In genomic region chr13:26112843-26113242, GRCh38 we compare ENCODE assay signal across 13 cellular contexts.
DNase-seq lines count a peak whose midpoint lies in the region; ATAC-seq and TF ChIP-seq lines count a peak whose summit lies in the region.
"Had no signal": no experiment of that assay in that cellular context is flagged by ENCODE, and none has a peak within 500 bp of the region (broad histone marks: within the 10 kb centered on the region; RNA-seq: fewer than 3 reads in every experiment).

No MANE protein-coding gene starts in this region.

- intact Hi-C loops in IMR-90 (cut with micrococcal nuclease) = no loop called here

- H3K36me3 Mint-ChIP-seq in WTC11 = no peaks in the 10 kb centered on the region

- no peak for TF ChIP-seq RAD21 in IMR-90 (IDR thresholded peaks at IDR 0.05; ENCODE audit: low read length)

- H2AK5ac ChIP-seq in IMR-90 (ENCODE audit: low read depth, low read length) = no peak overlapping the region

- no peak overlapping the region for H4K91ac ChIP-seq in IMR-90 (ENCODE audit: insufficient read depth, low read depth, low read length)

- no peak overlapping the region for H3K27ac ChIP-seq in IMR-90 (ENCODE audit: insufficient read depth, low read length)

- no peaks in the 10 kb centered on the region for H3K4me1 ChIP-seq in IMR-90 (ENCODE audit: control insufficient read depth, insufficient read depth, low read length)

- H2BK15ac ChIP-seq in IMR-90 (ENCODE audit: low read depth, low read length) = no peak overlapping the region

- no peak overlapping the region for H2BK5ac ChIP-seq in IMR-90 (ENCODE audit: low read depth, low read length, poor library complexity, severe bottlenecking)

- H3K4me3 ChIP-seq in IMR-90 (ENCODE audit: insufficient read depth, low read depth, low read length) = no peak overlapping the region

- H3K4ac ChIP-seq in IMR-90 (ENCODE audit: low read depth, low read length) = no peak overlapping the region

- dilution Hi-C loops in IMR-90 (cut with HindIII; ENCODE audit: low sequenced_read_pairs, unreplicated experiment) = no loop called here

- DNase-seq in Caki2 (ENCODE audit: low read depth) (peak; percentile 2), IMR-90 (peak; percentile 10), WTC11 (ENCODE audit: low spot score) (no peak), kidney tubule cell (ENCODE audit: low spot score) (peak; percentile 13), HEK293T (ENCODE audit: extremely low spot score) (no peak), NCI-H1930 (lab: John Stamatoyannopoulos, UW) (no peak), HK-2 (ENCODE audit: unreplicated experiment) (no peak)
- DNase-seq: activated T-cell treated with anti-CD3 and anti-CD28 coated beads, Interleukin-2, amount 50 U/mL, for 48 hours; caudate nucleus; DMS79; NCI-H1436 treated with DMSO at 0.1 percent for 48 hours; stimulated activated CD4-positive, alpha-beta T cell treated with anti-CD3 and anti-CD28 coated beads, Interleukin-15, amount 100 ng/mL, for 24 hours had no signal

- no peak overlapping the region for H2AFZ ChIP-seq in IMR-90 (replicated peaks; ENCODE audit: low read length, poor library complexity)

- POLR2A ChIA-PET in IMR-90 (lab: Charles Lee; ENCODE audit: unreplicated experiment) = no interaction called here
- POLR2A ChIA-PET in WTC11 (lab: Charles Lee) = no interaction called here
- POLR2A ChIA-PET in HEK293T (lab: Yijun Ruan, JAX) = no interaction called here

- no peaks in the 10 kb centered on the region for H3K27me3 ChIP-seq in IMR-90 (ENCODE audit: control insufficient read depth, insufficient read depth, low read length)

- TF ChIP-seq CTCF in IMR-90 (conservative IDR thresholded peaks at IDR 0.05; ENCODE audit: low read depth, low read length) = peak; percentile 22; the same call in 1 of the 2 replicates
- 0 out of 2 replicates have a peak, but pooled peaks have one; percentile 20 for TF ChIP-seq CTCF in WTC11 (IDR thresholded peaks at IDR 0.05)

- no TSS peak for BruUV-seq in IMR-90 (replicated peaks; lab: Mats Ljungman, UMichigan)

- no peak overlapping the region for H3K9ac ChIP-seq in IMR-90 (ENCODE audit: low read depth, low read length)

- no peak overlapping the region for H3K56ac ChIP-seq in IMR-90 (ENCODE audit: extremely low read depth, insufficient read depth, low read length)

- no peak overlapping the region for H4K5ac ChIP-seq in IMR-90 (ENCODE audit: low read depth, low read length)

- H2BK20ac ChIP-seq in IMR-90 (ENCODE audit: low read depth, low read length) = no peak overlapping the region

- in situ Hi-C loops in Caki2 (cut with HindIII; ENCODE audit: low pct_unique_long_range_greater_than_20kb, low sequenced_read_pairs) = no loop called here
- in situ Hi-C loops in IMR-90 (cut with MboI; ENCODE audit: low sequenced_read_pairs) = no loop called here

- no peaks in the 10 kb centered on the region for H3K36me3 ChIP-seq in IMR-90 (ENCODE audit: control insufficient read depth, insufficient read depth, low read length)

- H3K27me3 Mint-ChIP-seq in WTC11 (ENCODE audit: low read depth) = peaks cover 3% of the 10 kb centered on the region; the same call in 1 of the 2 replicates

- CTCF ChIA-PET in IMR-90 (lab: Yijun Ruan, JAX) (interaction anchor here (0.6 kb wide), 1 partner anchor 533 kb away, joined by 4 read pairs; no protein-coding TSS in a partner anchor), WTC11 (lab: Charles Lee) (interaction anchor here (1.2 to 1.4 kb wide), 3 partner anchors 17 to 534 kb away, joined by 3 read pairs; no protein-coding TSS in a partner anchor), HEK293T (lab: Yijun Ruan, JAX) (no interaction called here)

- no CpG with 5 or more reads among the region's 4 CpGs for WGBS in IMR-90 (ENCODE audit: extremely low coverage in 2 of 2, insufficient read length in 1 of 2), 2 experiments

- no peaks in the 10 kb centered on the region for H3K4me1 Mint-ChIP-seq in WTC11

- no peaks in the 10 kb centered on the region for H4K20me1 ChIP-seq in IMR-90 (ENCODE audit: insufficient read depth, low read length)

- no peaks in the 10 kb centered on the region for H3K9me3 Mint-ChIP-seq in WTC11

- no peak overlapping the region for H3K23ac ChIP-seq in IMR-90 (ENCODE audit: low read depth, low read length)

- no peak overlapping the region for H3K18ac ChIP-seq in IMR-90 (ENCODE audit: low read depth, low read length)

- no peak overlapping the region for H2BK120ac ChIP-seq in IMR-90 (ENCODE audit: low read depth, low read length)

- TF ChIP-seq POLR2A in IMR-90 (IDR thresholded peaks at IDR 0.05; ENCODE audit: low read depth, low read length) = no peak

- H3K4me3 Mint-ChIP-seq in WTC11 = no peak overlapping the region

- no peak overlapping the region for H3K14ac ChIP-seq in IMR-90 (replicated peaks; ENCODE audit: low read depth, low read length)

- no peak overlapping the region for H2AK9ac ChIP-seq in IMR-90 (replicated peaks; ENCODE audit: low read depth, low read length, poor library complexity)

- no peak overlapping the region for H3K4me2 ChIP-seq in IMR-90 (ENCODE audit: low read depth, low read length)

- H3K9me3 ChIP-seq in IMR-90 (ENCODE audit: control insufficient read depth, insufficient read depth, low read length) = no peaks in the 10 kb centered on the region

- H4K8ac ChIP-seq in IMR-90 (ENCODE audit: low read depth in 2 of 2, low read length in 2 of 2) = no peak overlapping the region

- no peak for ATAC-seq in IMR-90 (ENCODE audit: low read depth)
- ATAC-seq in WTC11 = no peak
- ATAC-seq in GM18520 (IDR thresholded peaks at IDR 0.05; ENCODE audit: unreplicated experiment) = no peak

- H3K9me1 ChIP-seq in IMR-90 (ENCODE audit: insufficient read depth, low read length) = no peaks in the 10 kb centered on the region

- H3K27ac Mint-ChIP-seq in WTC11 = no peak overlapping the region

- H3K79me1 ChIP-seq in IMR-90 (ENCODE audit: low read depth in 1 of 2, low read length in 2 of 2) = no peaks in the 10 kb centered on the region

TF ChIP-seq in IMR-90, 13 proteins besides CTCF, POLR2A, EP300 and RAD21:
- TF ChIP-seq ELK1 (IDR thresholded peaks at IDR 0.05; ENCODE audit: borderline replicate concordance, low read depth, low read length) (no peak), CEBPB (IDR thresholded peaks at IDR 0.05; ENCODE audit: low read depth, low read length) (no peak), BHLHE40 (IDR thresholded peaks at IDR 0.05; ENCODE audit: low read depth, low read length) (no peak), MAZ (IDR thresholded peaks at IDR 0.05; ENCODE audit: borderline replicate concordance, low read depth, low read length) (no peak), SMC3 (IDR thresholded peaks at IDR 0.05; ENCODE audit: low read depth, low read length) (no peak)

TF ChIP-seq in WTC11, 78 proteins besides CTCF, POLR2A, EP300 and RAD21 (continues in another document):
- TF ChIP-seq PREB (CRISPR knock-in tag; IDR thresholded peaks at IDR 0.05; ENCODE audit: borderline replicate concordance) = no peak
- TF ChIP-seq ZNF416 (CRISPR knock-in tag; IDR thresholded peaks at IDR 0.05) = no peak
- no peak for TF ChIP-seq ELF4 (CRISPR knock-in tag; IDR thresholded peaks at IDR 0.05; ENCODE audit: low read depth)
- TF ChIP-seq NR3C1 (CRISPR knock-in tag; conservative IDR thresholded peaks at IDR 0.05; ENCODE audit: low read depth) = no peak
- no peak for TF ChIP-seq CDX4 (CRISPR knock-in tag; IDR thresholded peaks at IDR 0.05; ENCODE audit: borderline replicate concordance)
- TF ChIP-seq SMAD3 (CRISPR knock-in tag; IDR thresholded peaks at IDR 0.05; ENCODE audit: borderline replicate concordance) = no peak
- TF ChIP-seq ZNF423 (CRISPR knock-in tag; IDR thresholded peaks at IDR 0.05) = no peak
- no peak for TF ChIP-seq JUN (CRISPR knock-in tag; IDR thresholded peaks at IDR 0.05)

TF ChIP-seq in HEK293T, 16 proteins besides CTCF, POLR2A, EP300 and RAD21:
- TF ChIP-seq NFRKB (IDR thresholded peaks at IDR 0.05) = no peak
- TF ChIP-seq SUZ12 (IDR thresholded peaks at IDR 0.05) = no peak
- no peak for TF ChIP-seq LEF1 (IDR thresholded peaks at IDR 0.05; ENCODE audit: borderline replicate concordance)
- TF ChIP-seq FOXM1 (IDR thresholded peaks at IDR 0.05; ENCODE audit: borderline replicate concordance) = no peak
- no peak for TF ChIP-seq L3MBTL2 (conservative IDR thresholded peaks at IDR 0.05)
- no peak for TF ChIP-seq TARDBP (IDR thresholded peaks at IDR 0.05)
- no peak for TF ChIP-seq ELF4 (IDR thresholded peaks at IDR 0.05)
- TF ChIP-seq SP1 (IDR thresholded peaks at IDR 0.05) = no peak

Comparison
In these comparisons a context has a peak if more than half of its experiments do, and no peak if none do; other contexts are left out.
1. DNase-seq: peak in Caki2 (single experiment), IMR-90 (single experiment) and kidney tubule cell (single experiment); none in WTC11 (single experiment), HEK293T (single experiment), NCI-H1930 (0 of 2) and HK-2 (single experiment).